1 cellular context compared by ENCODE assay signal in genomic region chr11:33534575-33534974, GRCh38.
TF ChIP-seq lines count a peak whose summit lies in the region.

No MANE protein-coding gene starts in this region.

TF ChIP-seq in SK-N-SH treated with all-trans-retinoic acid at 6 μM for 48 hours, 23 proteins besides CTCF, POLR2A, EP300 and RAD21 (continued from another document):
- TF ChIP-seq TSHZ2 (CRISPR knock-in tag; IDR thresholded peaks at IDR 0.05) (no peak), OSR1 (CRISPR knock-in tag; IDR thresholded peaks at IDR 0.05) (no peak), ESRRG (CRISPR knock-in tag; IDR thresholded peaks at IDR 0.05) (no peak), ISL1 (CRISPR knock-in tag; IDR thresholded peaks at IDR 0.05) (no peak), CREB5 (CRISPR knock-in tag; IDR thresholded peaks at IDR 0.05; ENCODE audit: low read depth) (no peak), ZNF8 (CRISPR knock-in tag; IDR thresholded peaks at IDR 0.05) (no peak)
TF ChIP-seq in SK-N-SH treated with all-trans-retinoic acid at 6 μM for 48 hours: peak in this region for 0.
